ENCODE assay signal across 13 cellular contexts in the genomic region with DNA sequence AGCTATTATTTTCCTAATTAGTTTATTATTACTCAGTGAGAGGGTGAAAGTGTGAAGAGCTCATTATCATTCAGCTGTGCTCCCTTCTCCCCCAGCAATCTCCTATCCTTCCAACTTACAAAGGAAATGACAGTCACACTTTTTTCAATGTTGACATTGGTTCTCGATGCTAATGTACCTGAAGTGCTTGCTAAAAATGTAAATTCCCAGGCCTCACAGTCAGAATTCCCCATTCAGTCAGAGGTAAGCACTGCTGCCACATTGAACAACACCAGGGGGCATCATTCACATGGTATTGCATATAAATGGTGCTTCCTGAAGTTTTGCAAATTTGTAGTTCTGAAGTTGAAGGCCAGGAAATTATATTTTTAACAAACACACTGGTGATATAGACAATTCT.
A peak's percentile ranks its signal among the peaks of the same experiment; 100 is the strongest.
DNase-seq lines count a peak whose midpoint lies in the region; ATAC-seq and TF ChIP-seq lines count a peak whose summit lies in the region.
"Had no signal": no experiment of that assay in that cellular context is flagged by ENCODE, and none has a peak within 500 bp of the region (broad histone marks: within the 10 kb centered on the region; RNA-seq: fewer than 3 reads in every experiment).

No MANE protein-coding gene starts in this region.

- H3K4me2 ChIP-seq in DOHH2 (ENCODE audit: low read length) (no peak overlapping the region), KMS-11 (no peak overlapping the region)

- H3K27ac ChIP-seq in DOHH2 (ENCODE audit: low read depth, low read length) (no peak overlapping the region), KMS-11 (no peak overlapping the region), iPS-18a (ENCODE audit: low read length) (no peak overlapping the region), suprapubic skin (no peak overlapping the region)
- H3K27ac ChIP-seq: skin epidermis had no signal

- WGBS in suprapubic skin = 8% methylated on average over 1 of the region's 1 CpG

- no peaks in the 10 kb centered on the region for H3K27me3 ChIP-seq in DOHH2 (ENCODE audit: control insufficient read depth, low read length)
- no peaks in the 10 kb centered on the region for H3K27me3 ChIP-seq in KMS-11 (ENCODE audit: insufficient read depth, low read depth)
- H3K27me3 ChIP-seq in iPS-18a (ENCODE audit: control insufficient read depth, insufficient read depth, low read length) = no peaks in the 10 kb centered on the region
- H3K27me3 ChIP-seq in suprapubic skin = no peaks in the 10 kb centered on the region

- no peak overlapping the region for H2AFZ ChIP-seq in KMS-11 (ENCODE audit: low read depth)

- H3K9ac ChIP-seq in KMS-11 = no peak overlapping the region
- H3K9ac ChIP-seq in iPS-18a (ENCODE audit: low read length) = peak overlapping the region; percentile 10

- no peaks in the 10 kb centered on the region for H3K9me2 ChIP-seq in DOHH2 (replicated peaks; ENCODE audit: control insufficient read depth, low read length)

- H3K36me3 ChIP-seq in DOHH2 (ENCODE audit: control insufficient read depth, low read length) (no peaks in the 10 kb centered on the region), KMS-11 (ENCODE audit: insufficient read depth) (no peaks in the 10 kb centered on the region), iPS-18a (ENCODE audit: control insufficient read depth, low read depth, low read length) (no peaks in the 10 kb centered on the region), suprapubic skin (no peaks in the 10 kb centered on the region)

- TF ChIP-seq CTCF in DOHH2 (IDR thresholded peaks at IDR 0.05; ENCODE audit: low read depth, low read length, poor library complexity, severe bottlenecking) (peak; percentile 22), KMS-11 (conservative IDR thresholded peaks at IDR 0.05; ENCODE audit: low read depth, low read length) (peak; percentile 28; the same call in 1 of the 2 replicates), suprapubic skin (IDR thresholded peaks at IDR 0.05) (no peak)

- H3K4me1 ChIP-seq in DOHH2 (ENCODE audit: control insufficient read depth, low read length) (no peaks in the 10 kb centered on the region), KMS-11 (ENCODE audit: low read depth, poor library complexity, severe bottlenecking) (no peaks in the 10 kb centered on the region), iPS-18a (ENCODE audit: control insufficient read depth, low read depth, low read length) (peaks cover 36% of the 10 kb centered on the region), suprapubic skin (no peaks in the 10 kb centered on the region)

- DNase-seq in OCI-M1 (lab: John Stamatoyannopoulos, UW) (peak; percentile 57), NCI-H128 (lab: John Stamatoyannopoulos, UW; ENCODE audit: unreplicated experiment) (no peak), suprapubic skin (ENCODE audit: low spot score in 2 of 2) (no peak), anterior cingulate cortex (lab: John Stamatoyannopoulos, UW) (no peak)
- DNase-seq: activated CD4-positive, alpha-beta T cell treated with anti-CD3 and anti-CD28 coated beads for 4 hours; mesenchymal stem cell; stimulated activated naive CD4-positive, alpha-beta T cell had no signal

- no peak for TF ChIP-seq EP300 in suprapubic skin (IDR thresholded peaks at IDR 0.05)

- H4K20me1 ChIP-seq in DOHH2 (ENCODE audit: control insufficient read depth, insufficient read depth, low read depth, low read length) (no peaks in the 10 kb centered on the region), KMS-11 (ENCODE audit: insufficient read depth) (no peaks in the 10 kb centered on the region)

- H3K4me3 ChIP-seq in DOHH2 (ENCODE audit: low read length) (no peak overlapping the region), KMS-11 (IDR thresholded peaks at IDR 0.05; ENCODE audit: insufficient read depth, low read depth, low read length) (no peak overlapping the region), iPS-18a (ENCODE audit: low read length) (peak overlapping the region; percentile 11), suprapubic skin (no peak overlapping the region)
- H3K4me3 ChIP-seq: skin epidermis had no signal

- TF ChIP-seq POLR2A in suprapubic skin (IDR thresholded peaks at IDR 0.05) = no peak

- ATAC-seq in GM18858 (IDR thresholded peaks at IDR 0.05; ENCODE audit: unreplicated experiment) = no peak
- ATAC-seq: esophagus mucosa had no signal

- H3K79me2 ChIP-seq in DOHH2 (ENCODE audit: control insufficient read depth, low read length) (no peaks in the 10 kb centered on the region), KMS-11 (ENCODE audit: insufficient read depth, low read depth) (no peaks in the 10 kb centered on the region)

- no peaks in the 10 kb centered on the region for H3F3A ChIP-seq in DOHH2 (ENCODE audit: control insufficient read depth, insufficient read depth)

- H3K9me3 ChIP-seq in DOHH2 (ENCODE audit: control insufficient read depth, insufficient read depth, low read length) (no peaks in the 10 kb centered on the region), iPS-18a (ENCODE audit: control insufficient read depth, low read depth, low read length) (no peaks in the 10 kb centered on the region), suprapubic skin (no peaks in the 10 kb centered on the region)

Comparison
In these comparisons a context has a peak if more than half of its experiments do, and no peak if none do; other contexts are left out.
1. CTCF ChIP-seq: peak in DOHH2 (single experiment) and KMS-11 (single experiment); none in suprapubic skin (0 of 2).